In the genomic region with DNA sequence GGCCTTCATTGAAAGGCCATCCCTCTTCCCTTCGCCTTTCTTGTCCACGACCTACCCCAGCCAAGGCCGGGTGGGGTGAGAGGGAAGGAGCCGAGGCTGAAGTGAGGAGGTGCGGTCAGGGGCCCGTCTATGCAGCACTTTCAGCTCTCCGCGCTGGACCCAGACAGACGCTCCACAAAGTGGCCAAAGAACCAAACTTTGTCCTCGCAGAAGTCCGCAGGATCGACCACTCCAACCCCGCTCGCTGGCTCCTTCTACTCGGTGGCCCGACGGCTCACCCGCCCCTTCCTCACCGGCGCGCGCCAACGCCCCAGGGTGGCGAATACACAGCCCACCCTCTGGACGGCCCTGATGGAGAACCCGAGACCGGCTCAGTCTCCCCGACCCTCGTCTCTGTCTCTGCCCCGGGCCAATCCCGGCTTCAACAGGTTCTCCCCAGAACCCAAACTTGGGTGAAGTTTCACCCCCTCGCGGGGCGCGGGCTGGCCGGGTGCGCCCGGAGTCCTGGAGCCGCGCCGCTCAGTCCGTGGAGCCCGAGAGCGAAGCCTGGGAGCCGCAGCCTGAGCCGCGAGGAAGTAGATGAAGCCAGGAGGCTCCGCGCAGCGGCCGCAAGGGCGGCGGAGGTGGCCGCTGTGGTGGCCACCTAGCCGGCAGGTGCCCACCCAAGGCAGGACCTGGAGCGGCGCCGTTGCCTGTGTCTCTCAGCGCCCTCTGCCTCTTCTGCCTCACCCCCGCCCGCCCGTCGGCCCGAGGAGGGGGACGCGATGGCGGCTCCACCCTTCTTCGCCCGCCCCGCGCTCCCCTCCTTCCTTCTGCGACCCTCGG, we compare ENCODE assay signal across 24 cellular contexts. TPM values are rescaled to one million over a fixed set of nuclear protein-coding genes. Genes with fewer than 3 reads are reported as not detected.
DNase-seq lines count a peak whose midpoint lies in the region; ATAC-seq and TF ChIP-seq lines count a peak whose summit lies in the region.
"Had no signal": no experiment of that assay in that cellular context is flagged by ENCODE, and none has a peak within 500 bp of the region (broad histone marks: within the 10 kb centered on the region; RNA-seq: fewer than 3 reads in every experiment).

No MANE protein-coding gene starts in this region.

- ATAC-seq in psoas muscle: no peak
- no peak for ATAC-seq in HG03045 (IDR thresholded peaks at IDR 0.05; ENCODE audit: unreplicated experiment)
- ATAC-seq: stimulated activated naive B cell treated with anti-CD40 and anti-IgM and Interleukin-4, amounts not matched to agents 10 μg/mL and 1 μg/mL and 100 μg/mL, for 72 hours had no signal

- H3K4me1 ChIP-seq in HUES48 (ENCODE audit: control insufficient read depth, insufficient read depth, low read length) (no peaks in the 10 kb centered on the region), psoas muscle (peaks cover 3% of the 10 kb centered on the region)
- peaks cover 25% of the 10 kb centered on the region for H3K4me1 ChIP-seq in effector memory CD4-positive, alpha-beta T cell (ENCODE audit: control insufficient read depth, insufficient read depth, low read length, poor library complexity, severe bottlenecking)

- H3K9me3 ChIP-seq in HUES48 (ENCODE audit: control insufficient read depth, insufficient read depth, low read length) (peaks cover 6% of the 10 kb centered on the region; the same call in 1 of the 2 replicates), psoas muscle (no peaks in the 10 kb centered on the region)
- H3K9me3 ChIP-seq in effector memory CD4-positive, alpha-beta T cell (ENCODE audit: control insufficient read depth, low read length): no peaks in the 10 kb centered on the region
- H3K9me3 ChIP-seq: right atrium auricular region had no signal

- peak; percentile 36 for DNase-seq in activated effector memory CD4-positive, alpha-beta T cell treated with anti-CD3 and anti-CD28 coated beads, Interleukin-2, amount 50 U/mL, for 16 hours
- no peak for DNase-seq in activated effector memory CD4-positive, alpha-beta T cell treated with Interleukin-2 at 50 U/mL for 16 hours
- DNase-seq in effector memory CD4-positive, alpha-beta T cell: no peak
- DNase-seq in psoas muscle: peak in 1 of 2 donors; percentile 47
- no peak for DNase-seq in T-helper 1 cell
- DNase-seq in NCI-H526 treated with DMSO at 0.1 percent for 48 hours (lab: John Stamatoyannopoulos, UW): no peak
- DNase-seq: activated CD4-positive, alpha-beta memory T cell treated with anti-CD3 and anti-CD28 coated beads, Interleukin-2, amount 10 ng/mL, durations not matched to agents 7 days and 5 days; amniotic stem cell; central memory CD4-positive, alpha-beta T cell; Kasumi-1; NCI-H1105; nucleus accumbens; stimulated activated naive B cell treated with anti-CD40 and anti-IgM and Interleukin-4, amounts not matched to agents 10 μg/mL and 1 μg/mL and 100 μg/mL, for 72 hours; T-helper 2 cell had no signal

- TF ChIP-seq CTCF in psoas muscle (IDR thresholded peaks at IDR 0.05): no peak

- WGBS in psoas muscle, 3 donors: 15 to 25% (median 18%) methylated on average over 59 to 73 of the region's 73 CpGs

- H3K4me3 ChIP-seq in HUES48 (ENCODE audit: low read depth, low read length): peak overlapping the region; percentile 48; the same call in 1 of the 2 replicates
- H3K4me3 ChIP-seq in effector memory CD4-positive, alpha-beta T cell (ENCODE audit: insufficient read depth, low read depth, low read length, poor library complexity, severe bottlenecking): peak overlapping the region; percentile 29
- H3K4me3 ChIP-seq in psoas muscle: peak overlapping the region; percentile 28
- H3K4me3 ChIP-seq: tibial artery had no signal

- H3K36me3 ChIP-seq in HUES48 (ENCODE audit: control insufficient read depth, insufficient read depth, low read length) (no peaks in the 10 kb centered on the region), psoas muscle (ENCODE audit: insufficient read depth in 1 of 2, low read depth in 1 of 2) (no peaks in the 10 kb centered on the region)
- no peaks in the 10 kb centered on the region for H3K36me3 ChIP-seq in effector memory CD4-positive, alpha-beta T cell (ENCODE audit: control insufficient read depth, insufficient read depth, low read length)
- H3K36me3 ChIP-seq: right atrium auricular region, tibial artery had no signal

- no peak overlapping the region for H3K9ac ChIP-seq in HUES48 (ENCODE audit: low read depth, low read length)

- H3K27ac ChIP-seq in HUES48 (ENCODE audit: low read depth, low read length) (no peak overlapping the region), psoas muscle (no peak overlapping the region)
- no peak overlapping the region for H3K27ac ChIP-seq in effector memory CD4-positive, alpha-beta T cell (ENCODE audit: insufficient read depth, low read length, poor library complexity, severe bottlenecking)
- H3K27ac ChIP-seq: right atrium auricular region, tibial artery, VCaP had no signal

- H3K27me3 ChIP-seq in HUES48 (ENCODE audit: control insufficient read depth, insufficient read depth, low read length) (peaks cover 50% of the 10 kb centered on the region), psoas muscle (ENCODE audit: insufficient read depth in 3 of 3, low read length in 2 of 3) (peaks cover 0 to 80% (median 35%) of the 10 kb centered on the region in 3 donors)
- H3K27me3 ChIP-seq in effector memory CD4-positive, alpha-beta T cell (replicated peaks; ENCODE audit: control insufficient read depth, insufficient read depth, low read length, poor library complexity, severe bottlenecking): peaks cover 28% of the 10 kb centered on the region

- intact Hi-C loops in psoas muscle (cut with DNase I): no loop called here

RNA-seq across cellular contexts. Expression of a gene that starts 26.7 kb away (rescaled TPM):
- not detected for total RNA-seq in psoas muscle
- not detected for polyA plus RNA-seq in psoas muscle
- total RNA-seq: activated CD4-positive, alpha-beta memory T cell treated with anti-CD3 and anti-CD28 coated beads, Interleukin-2, amount 10 ng/mL, durations not matched to agents 7 days and 5 days; activated T-helper 1 cell treated with anti-CD3 and anti-CD28 coated beads, Interleukin-12 subunit alpha, Interleukin-12 subunit beta, Interleukin-2, Interleukin-4 antibody, amounts not matched to agents 30 ng/mL and 10 ng/mL and 1 ng/mL, durations not matched to agents 14 hours and 24 hours and 36 hours; esophagus mucosa; mucosa of gallbladder; OCI-LY7; right atrium auricular region had no signal

RNA-seq across cellular contexts. Expression of a gene that starts 54.7 kb away (rescaled TPM):
- total RNA-seq in psoas muscle: not detected
- not detected for polyA plus RNA-seq in psoas muscle
- total RNA-seq: activated CD4-positive, alpha-beta memory T cell treated with anti-CD3 and anti-CD28 coated beads, Interleukin-2, amount 10 ng/mL, durations not matched to agents 7 days and 5 days; activated T-helper 1 cell treated with anti-CD3 and anti-CD28 coated beads, Interleukin-12 subunit alpha, Interleukin-12 subunit beta, Interleukin-2, Interleukin-4 antibody, amounts not matched to agents 30 ng/mL and 10 ng/mL and 1 ng/mL, durations not matched to agents 14 hours and 24 hours and 36 hours; esophagus mucosa; HT-29; mucosa of gallbladder; OCI-LY7; right atrium auricular region had no signal
